In the genomic region with DNA sequence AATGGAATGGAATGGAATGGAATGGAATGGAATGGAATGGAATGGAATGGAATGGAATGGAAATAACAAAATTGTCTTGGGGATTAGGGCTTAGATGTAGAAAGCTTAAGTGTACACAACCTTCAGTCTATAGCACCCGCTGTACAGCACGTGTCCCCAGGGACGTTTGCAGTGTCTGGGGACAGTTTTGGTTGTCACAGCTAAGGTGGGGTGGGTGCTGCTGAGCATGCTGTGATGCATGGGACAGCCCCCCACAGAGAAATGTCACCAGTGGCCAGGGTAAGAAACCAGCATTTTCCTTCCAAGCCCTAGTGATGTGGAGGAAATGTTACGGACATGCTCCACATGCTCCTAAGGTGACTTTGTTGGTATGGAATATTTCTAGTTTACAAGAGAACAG, we compare ENCODE assay signal across 25 cellular contexts.
DNase-seq lines count a peak whose midpoint lies in the region; ATAC-seq, FAIRE-seq and TF ChIP-seq lines count a peak whose summit lies in the region.
"Had no signal": no experiment of that assay in that cellular context is flagged by ENCODE, and none has a peak within 500 bp of the region (broad histone marks: within the 10 kb centered on the region; RNA-seq: fewer than 3 reads in every experiment).

No MANE protein-coding gene starts in this region.

- no peaks in the 10 kb centered on the region for H3K4me1 ChIP-seq in HepG2 (ENCODE audit: insufficient read depth, low read length)
- no peaks in the 10 kb centered on the region for H3K4me1 ChIP-seq in right lobe of liver
- H3K4me1 ChIP-seq in Karpas-422 (ENCODE audit: low read length) = peaks cover 81% of the 10 kb centered on the region

- no peaks in the 10 kb centered on the region for H3K79me2 ChIP-seq in HepG2 (ENCODE audit: insufficient read depth, low read length)
- no peaks in the 10 kb centered on the region for H3K79me2 ChIP-seq in Karpas-422 (ENCODE audit: low read length)

- H3K27ac Mint-ChIP-seq in type B pancreatic cell (no peak overlapping the region), osteocyte (ENCODE audit: unreplicated experiment) (no peak overlapping the region)
- H3K27ac Mint-ChIP-seq: B cell; CD4-positive, alpha-beta memory T cell had no signal

- H3K27me3 ChIP-seq in HepG2 (ENCODE audit: control insufficient read depth in 1 of 2, insufficient read depth in 2 of 2, low read length in 2 of 2) (peaks cover 0 to 9% of the 10 kb centered on the region in 2 experiments; a peak in 2 of 5 replicates), right lobe of liver (no peaks in the 10 kb centered on the region), Karpas-422 (ENCODE audit: low read length) (no peaks in the 10 kb centered on the region)

- TF ChIP-seq POLR2A in HepG2 (IDR thresholded peaks at IDR 0.05; ENCODE audit: insufficient read depth in 1 of 2, low read depth in 2 of 2, low read length in 2 of 2) = no peak
- TF ChIP-seq POLR2A in right lobe of liver (IDR thresholded peaks at IDR 0.05) = no peak

- CTCF ChIA-PET in HepG2 (lab: Yijun Ruan, JAX; ENCODE audit: low intra/inter-chr PET ratio, low total read pairs) = no interaction called here

- H3K27me3 Mint-ChIP-seq in type B pancreatic cell (peaks cover under 1% of the 10 kb centered on the region), osteocyte (ENCODE audit: unreplicated experiment) (no peaks in the 10 kb centered on the region)

- POLR2A ChIA-PET in HepG2 (lab: Yijun Ruan, JAX) = no interaction called here

- no peaks in the 10 kb centered on the region for H3K36me3 ChIP-seq in HepG2 (replicated peaks in 1 of 2; ENCODE audit: control insufficient read depth in 1 of 2, insufficient read depth in 2 of 2, low read length in 2 of 2)
- H3K36me3 ChIP-seq in right lobe of liver = no peaks in the 10 kb centered on the region
- H3K36me3 ChIP-seq in Karpas-422 (ENCODE audit: insufficient read depth, low read length) = no peaks in the 10 kb centered on the region

- H2AFZ ChIP-seq in HepG2 (ENCODE audit: low read length) (no peak overlapping the region), Karpas-422 (ENCODE audit: low read length) (no peak overlapping the region)
- H2AFZ ChIP-seq: GM23248 had no signal

- WGBS in HepG2 (ENCODE audit: low lambda C conversion rate) = 59% methylated on average over 4 of the region's 4 CpGs
- WGBS in right lobe of liver (ENCODE audit: insufficient coverage, low coverage, low lambda C conversion rate, missing lambda C conversion rate) = 71% methylated on average over 1 of the region's 4 CpGs

- H3K4me3 ChIP-seq in HepG2 (replicated peaks in 1 of 3; ENCODE audit: insufficient read depth in 1 of 3, low read depth in 2 of 3, low read length in 3 of 3) (no peak overlapping the region), right lobe of liver (no peak overlapping the region), Karpas-422 (ENCODE audit: low read length) (no peak overlapping the region)
- H3K4me3 ChIP-seq: GM12878, GM23248 had no signal

- no peak for TF ChIP-seq RAD21 in HepG2 (CRISPR knock-in tag; IDR thresholded peaks at IDR 0.05)

- no peak overlapping the region for H3K4me3 Mint-ChIP-seq in type B pancreatic cell
- H3K4me3 Mint-ChIP-seq in osteocyte (ENCODE audit: unreplicated experiment) = no peak overlapping the region
- H3K4me3 Mint-ChIP-seq: B cell; CD4-positive, alpha-beta memory T cell had no signal

- TF ChIP-seq EP300 in HepG2 (IDR thresholded peaks at IDR 0.05; ENCODE audit: low read depth in 2 of 2, low read length in 2 of 2) (no peak), HepG2 (CRISPR knock-in tag; IDR thresholded peaks at IDR 0.05; ENCODE audit: borderline replicate concordance) (no peak)

- in situ Hi-C loops in HepG2 (cut with HindIII; ENCODE audit: extremely low pct_ligation_motif_present, low pct_unique_long_range_greater_than_20kb) = no loop called here

- TF ChIP-seq CTCF in HepG2 (CRISPR knock-in tag; IDR thresholded peaks at IDR 0.05) (no peak), right lobe of liver (IDR thresholded peaks at IDR 0.05) (no peak), type B pancreatic cell (conservative IDR thresholded peaks at IDR 0.05) (no peak), osteocyte (IDR thresholded peaks at IDR 0.05) (no peak)

- no peaks in the 10 kb centered on the region for H3K9me2 ChIP-seq in Karpas-422 (replicated peaks; ENCODE audit: insufficient read depth, low read length)

- ATAC-seq in HepG2 (no peak), right lobe of liver (no peak)
- ATAC-seq: GM12878 had no signal

- peaks cover 38% of the 10 kb centered on the region for H3K4me1 Mint-ChIP-seq in type B pancreatic cell (ENCODE audit: unreplicated experiment)
- H3K4me1 Mint-ChIP-seq in osteocyte (ENCODE audit: unreplicated experiment) = peaks cover 74% of the 10 kb centered on the region
- H3K4me1 Mint-ChIP-seq: CD4-positive, alpha-beta memory T cell had no signal

- H3K9ac ChIP-seq in HepG2 (ENCODE audit: insufficient read depth, low read depth, low read length) (no peak overlapping the region), Karpas-422 (ENCODE audit: low read length) (no peak overlapping the region)
- H3K9ac ChIP-seq: GM23248 had no signal

- no peak for FAIRE-seq in HepG2 (lab: Jason Lieb, UNC)
- FAIRE-seq: A204.1, GM12878, GM19239, H1 had no signal

- intact Hi-C loops in HepG2 (cut with micrococcal nuclease; ENCODE audit: unreplicated experiment) (no loop called here), right lobe of liver (cut with DNase I) (no loop called here)

- H3K4me2 ChIP-seq in HepG2 (ENCODE audit: low read depth, low read length) (no peak overlapping the region), Karpas-422 (ENCODE audit: low read depth, low read length, poor library complexity, severe bottlenecking) (peak overlapping the region; percentile 50)

- DNase-seq in activated CD8-positive, alpha-beta memory T cell treated with anti-CD3 and anti-CD28 coated beads for 24 hours = peak; percentile 35
- DNase-seq in activated CD8-positive, alpha-beta memory T cell treated with anti-CD3 and anti-CD28 coated beads, Interleukin-2, amount 50 U/mL, for 48 hours = no peak
- DNase-seq in HepG2 (ENCODE audit: low spot score) (no peak), right lobe of liver (no peak), Karpas-422 (peak; percentile 70), type B pancreatic cell (ENCODE audit: extremely low spot score, unreplicated experiment) (peak; percentile 32), superior temporal gyrus (ENCODE audit: extremely low spot score) (no peak), osteocyte (ENCODE audit: extremely low spot score, unreplicated experiment) (no peak)
- DNase-seq: C1 segment of cervical spinal cord; Calu3; CD4-positive, alpha-beta memory T cell; COR-L47; DMS153; DMS79; EL; GDM1; GM23248; H7; HCEC 1CT had no signal

- H3K9me3 ChIP-seq in HepG2 (ENCODE audit: low read length) (no peaks in the 10 kb centered on the region), right lobe of liver (no peaks in the 10 kb centered on the region), Karpas-422 (ENCODE audit: low read length) (no peaks in the 10 kb centered on the region)

- H4K20me1 ChIP-seq in HepG2 (ENCODE audit: insufficient read depth, low read length) (no peaks in the 10 kb centered on the region), Karpas-422 (ENCODE audit: insufficient read depth, low read depth, low read length) (no peaks in the 10 kb centered on the region)

- no TSS peak for BruUV-seq in HepG2 (replicated peaks; lab: Mats Ljungman, UMichigan)

- H3K27ac ChIP-seq in HepG2 (ENCODE audit: extremely low read length, insufficient read depth, low read length) = no peak overlapping the region
- H3K27ac ChIP-seq in right lobe of liver = no peak overlapping the region
- H3K27ac ChIP-seq in Karpas-422 (ENCODE audit: low read length) = no peak overlapping the region
- H3K27ac ChIP-seq: 22Rv1, GM23248 had no signal

- H3K36me3 Mint-ChIP-seq in type B pancreatic cell = no peaks in the 10 kb centered on the region
- H3K36me3 Mint-ChIP-seq in osteocyte (ENCODE audit: unreplicated experiment) = peaks cover 5% of the 10 kb centered on the region
- H3K36me3 Mint-ChIP-seq: CD4-positive, alpha-beta memory T cell had no signal

- H3K9me3 Mint-ChIP-seq in type B pancreatic cell = no peaks in the 10 kb centered on the region
- no peaks in the 10 kb centered on the region for H3K9me3 Mint-ChIP-seq in osteocyte (ENCODE audit: unreplicated experiment)
- H3K9me3 Mint-ChIP-seq: CD4-positive, alpha-beta memory T cell had no signal

TF ChIP-seq in HepG2, 621 proteins besides CTCF, POLR2A, EP300 and RAD21:
- TF ChIP-seq ZNF292 (CRISPR knock-in tag; IDR thresholded peaks at IDR 0.05; ENCODE audit: borderline replicate concordance, low read depth) (no peak), CREB1 (IDR thresholded peaks at IDR 0.05) (no peak), CREB1 (CRISPR knock-in tag; IDR thresholded peaks at IDR 0.05) (no peak)
- TF ChIP-seq, protein P1, sequence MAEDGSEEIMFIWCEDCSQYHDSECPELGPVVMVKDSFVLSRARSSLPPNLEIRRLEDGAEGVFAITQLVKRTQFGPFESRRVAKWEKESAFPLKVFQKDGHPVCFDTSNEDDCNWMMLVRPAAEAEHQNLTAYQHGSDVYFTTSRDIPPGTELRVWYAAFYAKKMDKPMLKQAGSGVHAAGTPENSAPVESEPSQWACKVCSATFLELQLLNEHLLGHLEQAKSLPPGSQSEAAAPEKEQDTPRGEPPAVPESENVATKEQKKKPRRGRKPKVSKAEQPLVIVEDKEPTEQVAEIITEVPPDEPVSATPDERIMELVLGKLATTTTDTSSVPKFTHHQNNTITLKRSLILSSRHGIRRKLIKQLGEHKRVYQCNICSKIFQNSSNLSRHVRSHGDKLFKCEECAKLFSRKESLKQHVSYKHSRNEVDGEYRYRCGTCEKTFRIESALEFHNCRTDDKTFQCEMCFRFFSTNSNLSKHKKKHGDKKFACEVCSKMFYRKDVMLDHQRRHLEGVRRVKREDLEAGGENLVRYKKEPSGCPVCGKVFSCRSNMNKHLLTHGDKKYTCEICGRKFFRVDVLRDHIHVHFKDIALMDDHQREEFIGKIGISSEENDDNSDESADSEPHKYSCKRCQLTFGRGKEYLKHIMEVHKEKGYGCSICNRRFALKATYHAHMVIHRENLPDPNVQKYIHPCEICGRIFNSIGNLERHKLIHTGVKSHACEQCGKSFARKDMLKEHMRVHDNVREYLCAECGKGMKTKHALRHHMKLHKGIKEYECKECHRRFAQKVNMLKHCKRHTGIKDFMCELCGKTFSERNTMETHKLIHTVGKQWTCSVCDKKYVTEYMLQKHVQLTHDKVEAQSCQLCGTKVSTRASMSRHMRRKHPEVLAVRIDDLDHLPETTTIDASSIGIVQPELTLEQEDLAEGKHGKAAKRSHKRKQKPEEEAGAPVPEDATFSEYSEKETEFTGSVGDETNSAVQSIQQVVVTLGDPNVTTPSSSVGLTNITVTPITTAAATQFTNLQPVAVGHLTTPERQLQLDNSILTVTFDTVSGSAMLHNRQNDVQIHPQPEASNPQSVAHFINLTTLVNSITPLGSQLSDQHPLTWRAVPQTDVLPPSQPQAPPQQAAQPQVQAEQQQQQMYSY (CRISPR knock-in tag; IDR thresholded peaks at IDR 0.05) = 0 out of 2 replicates have a peak, but pooled peaks have one; percentile 10

Comparison
In these comparisons a context has a peak if more than half of its experiments do, and no peak if none do; other contexts are left out.
1. DNase-seq: peak in activated CD8-positive, alpha-beta memory T cell treated with anti-CD3 and anti-CD28 coated beads for 24 hours (single experiment), Karpas-422 (single experiment) and type B pancreatic cell (single experiment); none in activated CD8-positive, alpha-beta memory T cell treated with anti-CD3 and anti-CD28 coated beads, Interleukin-2, amount 50 U/mL, for 48 hours (single experiment), HepG2 (single experiment), right lobe of liver (0 of 3), superior temporal gyrus (single experiment) and osteocyte (single experiment).